8 cellular contexts compared by ENCODE assay signal in genomic region chr6:31272431-31272830, GRCh38. TPM values are rescaled to one million over a fixed set of nuclear protein-coding genes. Genes with fewer than 3 reads are reported as not detected.
DNase-seq lines count a peak whose midpoint lies in the region; ATAC-seq and TF ChIP-seq lines count a peak whose summit lies in the region.

No MANE protein-coding gene starts in this region.

- H3K79me2 ChIP-seq in Loucy (ENCODE audit: insufficient read depth, low read length), result peaks cover 29% of the 10 kb centered on the region

- peak overlapping the region; percentile 95 for H3K9ac ChIP-seq in Loucy (ENCODE audit: low read depth, low read length, poor library complexity, severe bottlenecking)

- peaks cover 28% of the 10 kb centered on the region for H4K20me1 ChIP-seq in Loucy (ENCODE audit: insufficient read depth, low read length, poor library complexity, severe bottlenecking)

- peak overlapping the region; percentile 93 for H2AFZ ChIP-seq in Loucy (ENCODE audit: low read length)

- H3K36me3 ChIP-seq in Loucy (ENCODE audit: insufficient read depth, low read length), result peaks cover 20% of the 10 kb centered on the region; the same call in 1 of the 2 replicates

- H3K9me3 ChIP-seq in Loucy (ENCODE audit: insufficient read depth, low read depth, low read length), result no peaks in the 10 kb centered on the region
- no peaks in the 10 kb centered on the region for H3K9me3 ChIP-seq in mononuclear cell (ENCODE audit: low read depth, low read length)

- H3K27me3 ChIP-seq in Loucy (ENCODE audit: insufficient read depth, low read length, poor library complexity, severe bottlenecking) (no peaks in the 10 kb centered on the region), mononuclear cell (ENCODE audit: insufficient read depth, low read length) (no peaks in the 10 kb centered on the region)

- H3K9me2 ChIP-seq in Loucy (replicated peaks; ENCODE audit: low read depth, low read length), result no peaks in the 10 kb centered on the region

- H3K4me1 ChIP-seq in Loucy (ENCODE audit: insufficient read depth, low read length, poor library complexity, severe bottlenecking), result peaks cover 27% of the 10 kb centered on the region
- H3K4me1 ChIP-seq in mononuclear cell (ENCODE audit: insufficient read depth, low read length), result peaks cover 52% of the 10 kb centered on the region

- no peak for ATAC-seq in HG02884 (IDR thresholded peaks at IDR 0.05; ENCODE audit: unreplicated experiment)
- ATAC-seq in HG02885 (IDR thresholded peaks at IDR 0.05; ENCODE audit: poor library complexity, unreplicated experiment), result no peak
- ATAC-seq in HG03354 (IDR thresholded peaks at IDR 0.05; ENCODE audit: poor library complexity, severe bottlenecking, unreplicated experiment), result no peak

- TF ChIP-seq CTCF in GM12865 (IDR thresholded peaks at IDR 0.05; ENCODE audit: insufficient read depth, low read depth, low read length, missing control alignments), result no peak
- no peak for TF ChIP-seq CTCF in Loucy (conservative IDR thresholded peaks at IDR 0.05; ENCODE audit: low read length)

- peak overlapping the region; percentile 10 for H3K27ac ChIP-seq in cingulate gyrus (ENCODE audit: low read depth, low read length)

- peak overlapping the region; percentile 74 for H3K4me3 ChIP-seq in GM12865 (ENCODE audit: low read depth, low read length)
- H3K4me3 ChIP-seq in Loucy (ENCODE audit: low read length, poor library complexity, severe bottlenecking), result peak overlapping the region; percentile 80
- peak overlapping the region; percentile 91 for H3K4me3 ChIP-seq in mononuclear cell (ENCODE audit: low read length)

- H3F3A ChIP-seq in Loucy (ENCODE audit: low read depth), result peaks cover 4% of the 10 kb centered on the region; the same call in 1 of the 2 replicates

- H3K4me2 ChIP-seq in Loucy (ENCODE audit: low read depth, low read length, poor library complexity, severe bottlenecking), result peak overlapping the region; percentile 99

- DNase-seq in GM12865 (ENCODE audit: low read depth), result peak; percentile 28
- DNase-seq in MV-4-11 (lab: John Stamatoyannopoulos, UW), result no peak

RNA-seq across cellular contexts. Expression of gene HLA-C, which starts 0.5 kb away (rescaled TPM):
- 1,178 TPM for total RNA-seq in mononuclear cell
